ENCODE assay signal across 15 cellular contexts in the genomic region with DNA sequence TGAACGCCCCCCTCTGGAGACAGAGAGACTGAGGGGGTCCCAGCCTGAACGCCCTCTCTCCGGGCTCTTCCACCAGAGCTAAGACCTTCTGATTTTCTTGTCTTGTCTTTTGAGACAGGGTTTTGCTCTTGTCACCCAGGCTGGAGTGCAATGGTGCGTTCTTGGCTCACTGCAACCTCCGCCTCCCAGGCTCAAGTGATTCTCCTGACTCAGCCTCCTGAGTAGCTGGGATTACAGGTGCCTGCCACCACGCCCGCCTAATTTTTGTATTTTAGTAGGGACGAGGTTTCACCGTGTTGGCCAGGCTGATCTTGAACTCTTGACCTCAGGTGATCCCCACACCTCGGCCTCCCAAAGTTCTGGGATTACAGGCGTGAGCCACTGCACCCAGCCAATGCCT. TPM values are rescaled to one million over a fixed set of nuclear protein-coding genes. Genes with fewer than 3 reads are reported as not detected.
DNase-seq lines count a peak whose midpoint lies in the region; ATAC-seq, FAIRE-seq and TF ChIP-seq lines count a peak whose summit lies in the region.
"Not testable (repeated sequence)": the region's sequence is repeated elsewhere in the genome, so short reads cannot be mapped to it uniquely, and the experiment has no call there.
"Had no signal": no experiment of that assay in that cellular context is flagged by ENCODE, and none has a peak within 500 bp of the region (broad histone marks: within the 10 kb centered on the region; RNA-seq: fewer than 3 reads in every experiment).

No MANE protein-coding gene starts in this region.

- not testable (repeated sequence) for H3K36me3 Mint-ChIP-seq in nephron (ENCODE audit: low read depth)

- in situ Hi-C loops in K562 (cut with MboI): not testable (repeated sequence)

- not testable (repeated sequence) for H3K36me3 ChIP-seq in BLaER1 treated with 17β-estradiol and CSF1 and Interleukin-3, amounts not matched to agents 10 nM and 100 nM; K562 (ENCODE audit: control insufficient read depth, insufficient read depth, low read length); hepatocyte (replicated peaks; ENCODE audit: insufficient read depth, low read depth); lower lobe of right lung; vagina

- not testable (repeated sequence) for TF ChIP-seq CTCF in K562 (IDR thresholded peaks at IDR 0.05 in 2 of 3, conservative IDR thresholded peaks at IDR 0.05 in 1 of 3; ENCODE audit: insufficient read depth in 2 of 3, low read depth in 1 of 3, low read length in 3 of 3); hepatocyte (IDR thresholded peaks at IDR 0.05; ENCODE audit: poor library complexity); lower lobe of right lung (IDR thresholded peaks at IDR 0.05); nephron (IDR thresholded peaks at IDR 0.05; ENCODE audit: unreplicated experiment in 3 of 3); vagina (IDR thresholded peaks at IDR 0.05)

- not testable (repeated sequence) for H3K9me1 ChIP-seq in K562 (ENCODE audit: control insufficient read depth, insufficient read depth, low read length)

- H3K4me3 Mint-ChIP-seq in nephron: not testable (repeated sequence)

- TF ChIP-seq POLR2A in K562 (conservative IDR thresholded peaks at IDR 0.05); vagina (IDR thresholded peaks at IDR 0.05): not testable (repeated sequence)

- H3K9me3 Mint-ChIP-seq in nephron: not testable (repeated sequence)

- TF ChIP-seq RAD21 in K562 (CRISPR knock-in tag; conservative IDR thresholded peaks at IDR 0.05 in 1 of 2, IDR thresholded peaks at IDR 0.05 in 1 of 2): not testable (repeated sequence)

- WGBS in K562 (ENCODE audit: insufficient coverage, low coverage, missing lambda C conversion rate): 46% methylated on average over 11 of the region's 11 CpGs
- 88% methylated on average over 11 of the region's 11 CpGs for WGBS in hepatocyte (ENCODE audit: low lambda C conversion rate, missing lambda C conversion rate)

- not testable (repeated sequence) for H2AFZ ChIP-seq in K562 (ENCODE audit: low read depth, low read length); hepatocyte

- TF ChIP-seq EP300 in K562 (IDR thresholded peaks at IDR 0.05; ENCODE audit: low read length): not testable (repeated sequence)

- peaks cover 40% of the 10 kb centered on the region for H3K4me1 Mint-ChIP-seq in nephron

- H4K20me1 ChIP-seq in BLaER1 treated with 17β-estradiol and CSF1 and Interleukin-3, amounts not matched to agents 10 nM and 100 nM: peaks cover 0 to 33% (median 11%) of the 10 kb centered on the region in 11 experiments; a peak in 10 of 22 replicates
- H4K20me1 ChIP-seq in K562 (replicated peaks; ENCODE audit: control insufficient read depth, insufficient read depth, low read length); hepatocyte (ENCODE audit: insufficient read depth, poor library complexity, severe bottlenecking): not testable (repeated sequence)

- H3K27me3 Mint-ChIP-seq in nephron (ENCODE audit: low read depth): not testable (repeated sequence)

- not testable (repeated sequence) for FAIRE-seq in K562 (lab: Jason Lieb, UNC)

- not testable (repeated sequence) for H3K79me2 ChIP-seq in K562 (ENCODE audit: control insufficient read depth, insufficient read depth, low read length); hepatocyte

- H3K9me2 ChIP-seq in hepatocyte (replicated peaks; ENCODE audit: insufficient read depth): not testable (repeated sequence)

- not testable (repeated sequence) for H3K4me3 ChIP-seq in BLaER1 treated with 17β-estradiol and CSF1 and Interleukin-3, amounts not matched to agents 10 nM and 100 nM; K562; hepatocyte; lower lobe of right lung; vagina

- H3K9me3 ChIP-seq in BLaER1 treated with 17β-estradiol and CSF1 and Interleukin-3, amounts not matched to agents 10 nM and 100 nM (replicated peaks in 1 of 11); K562 (replicated peaks; ENCODE audit: control insufficient read depth, insufficient read depth, low read depth, low read length); hepatocyte (ENCODE audit: low read depth); lower lobe of right lung; vagina: not testable (repeated sequence)

- intact Hi-C loops in K562 (cut with micrococcal nuclease): loop anchor here (10.0 kb wide), 1 partner anchor 313 kb away; the partner anchor contains the start of genes DCXR and RAC3
- intact Hi-C loops in lower lobe of right lung (cut with DNase I): not testable (repeated sequence)
- intact Hi-C loops in vagina (cut with DNase I): loop anchor here (10.0 kb wide), 1 partner anchor 427 kb away; no protein-coding TSS in a partner anchor

- peaks cover 0 to 15% (median 0%) of the 10 kb centered on the region in 11 experiments; a peak in 4 of 22 replicates for H3K27me3 ChIP-seq in BLaER1 treated with 17β-estradiol and CSF1 and Interleukin-3, amounts not matched to agents 10 nM and 100 nM
- H3K27me3 ChIP-seq in K562 (ENCODE audit: control insufficient read depth in 2 of 2, insufficient read depth in 2 of 2, low read length in 2 of 2); hepatocyte; lower lobe of right lung (ENCODE audit: low read depth); vagina: not testable (repeated sequence)

- not testable (repeated sequence) for DNase-seq in K562 (ENCODE audit: extremely low read depth in 1 of 4, low spot score in 3 of 4); hepatocyte (ENCODE audit: low spot score); vagina (ENCODE audit: extremely low spot score in 2 of 2)
- peak; percentile 14 for DNase-seq in lower lobe of right lung

- not testable (repeated sequence) for ATAC-seq in K562, lower lobe of right lung

- not testable (repeated sequence) for H3K9ac ChIP-seq in BLaER1 treated with 17β-estradiol and CSF1 and Interleukin-3, amounts not matched to agents 10 nM and 100 nM; K562 (ENCODE audit: insufficient read depth in 1 of 2, low read depth in 2 of 2, low read length in 2 of 2)

- CTCF ChIA-PET in K562 (lab: Yijun Ruan, JAX; ENCODE audit: low intra/inter-chr PET ratio): not testable (repeated sequence)

- BruUV-seq in K562 (replicated peaks; lab: Mats Ljungman, UMichigan): not testable (repeated sequence)

- POLR2A ChIA-PET in K562 (lab: Yijun Ruan, JAX): interaction anchor here (0.6 to 1.7 kb wide), 3 partner anchors 10 to 19 kb away, joined by 3 to 4 read pairs (median 3); no protein-coding TSS in a partner anchor

- H3K27ac Mint-ChIP-seq in nephron: peak overlapping the region; percentile 82 to 95 (median 83)

- peaks cover 21 to 73% (median 62%) of the 10 kb centered on the region in 10 experiments for H3K4me1 ChIP-seq in BLaER1 treated with 17β-estradiol and CSF1 and Interleukin-3, amounts not matched to agents 10 nM and 100 nM
- H3K4me1 ChIP-seq in K562 (replicated peaks in 1 of 2; ENCODE audit: control insufficient read depth in 2 of 2, insufficient read depth in 2 of 2, low read length in 2 of 2) (peaks cover 44 to 82% of the 10 kb centered on the region in 2 experiments), hepatocyte (ENCODE audit: insufficient read depth) (peaks cover 34% of the 10 kb centered on the region)
- not testable (repeated sequence) for H3K4me1 ChIP-seq in lower lobe of right lung, vagina

- H3K4me2 ChIP-seq in BLaER1 treated with 17β-estradiol and CSF1 and Interleukin-3, amounts not matched to agents 10 nM and 100 nM: peak overlapping the region in 6 of 11 experiments; percentile 85 to 92 (median 90); a peak in 8 of 22 replicates
- not testable (repeated sequence) for H3K4me2 ChIP-seq in K562 (ENCODE audit: insufficient read depth, low read length)
- H3K4me2 ChIP-seq in hepatocyte: peak overlapping the region; percentile 55

- H3K27ac ChIP-seq in BLaER1 treated with 17β-estradiol and CSF1 and Interleukin-3, amounts not matched to agents 10 nM and 100 nM; K562 (ENCODE audit: extremely low read depth, low read depth, low read length); lower lobe of right lung: not testable (repeated sequence)
- H3K27ac ChIP-seq in hepatocyte: peak overlapping the region; percentile 65
- peak overlapping the region; percentile 46 for H3K27ac ChIP-seq in vagina

RNA-seq across cellular contexts. Expression of gene TEX19, which starts 11.1 kb away (rescaled TPM):
- total RNA-seq in K562 (2011; cell fraction: chromatin; rRNA removed; ENCODE audit: low replicate concordance): 1.0 and 1.2 TPM in 2 replicates
- 1.2 TPM in 2 replicates for total RNA-seq in K562 (2011; cell fraction: nucleolus; rRNA removed)
- 1.0 and 1.8 TPM in 2 replicates for total RNA-seq in K562 (2011; cell fraction: nucleoplasm; rRNA removed)
- total RNA-seq in K562 (2014; rRNA removed): 1.6 and 2.4 TPM in 2 replicates
- total RNA-seq in K562 (2014; rRNA removed; fragmentation: Illumina TruSeq; extraction: Trizol): 0.93 and 1.4 TPM in 2 replicates
- 1.6 and 2.0 TPM in 2 replicates for total RNA-seq in K562 (2015; rRNA removed; fragmentation: Illumina TruSeq; extraction: Trizol)
- total RNA-seq in K562 (2021): 1.4 and 2.1 TPM in 2 replicates
- polyA plus RNA-seq in K562 (2011; rRNA removed): 3.6 and 4.9 TPM in 2 replicates
- 4.1 and 5.7 TPM in 2 replicates for polyA plus RNA-seq in K562 (2011; cell fraction: cytosol; rRNA removed)
- 1.2 and 1.9 TPM in 2 replicates for polyA plus RNA-seq in K562 (2011; cell fraction: nucleus; rRNA removed)
- polyA plus RNA-seq in K562 (2012): 2.0 and 5.3 TPM in 2 replicates
- polyA plus RNA-seq in K562 (2014; fragmentation: Illumina TruSeq; extraction: Trizol): 1.9 and 2.3 TPM in 2 replicates
- polyA plus RNA-seq in K562 (2014; fragmentation: Nextera tagmentation; extraction: Ambion mirVana): under 1 TPM; 0.10 to 0.57 TPM
- polyA plus RNA-seq in K562 (2014; rRNA removed): 1.9 and 2.2 TPM in 2 replicates
- polyA minus RNA-seq in K562 (2011; rRNA and poly(A)+ RNA removed): 2.4 and 2.7 TPM in 2 replicates
- 0.91 and 1.5 TPM in 2 replicates for polyA minus RNA-seq in K562 (2011; cell fraction: cytosol; rRNA and poly(A)+ RNA removed)
- 0.13 and 0.56 TPM in 2 replicates for polyA minus RNA-seq in K562 (2011; cell fraction: nucleus; rRNA and poly(A)+ RNA removed)
- not detected in 2 replicates for total RNA-seq in hepatocyte
- polyA plus RNA-seq in hepatocyte: not detected in 2 replicates
- not detected for total RNA-seq in lower lobe of right lung
- not detected for total RNA-seq in vagina
- total RNA-seq: CD4-positive, alpha-beta memory T cell; CD4-positive, CD25-positive, alpha-beta regulatory T cell; CD8-positive, alpha-beta memory T cell; Daoy had no signal
- polyA plus RNA-seq: CD14-positive monocyte; CD4-positive, alpha-beta memory T cell; CD4-positive, CD25-positive, alpha-beta regulatory T cell; CD8-positive, alpha-beta memory T cell had no signal

RNA-seq across cellular contexts. Expression of gene SECTM1, which starts 14.4 kb away (rescaled TPM):
- 0.86 TPM in 1 of 2 replicates, not detected in the other for total RNA-seq in K562 (2011; cell fraction: chromatin; rRNA removed; ENCODE audit: low replicate concordance)
- 0.53 and 0.83 TPM in 2 replicates for total RNA-seq in K562 (2011; cell fraction: nucleolus; rRNA removed)
- total RNA-seq in K562 (2011; cell fraction: nucleoplasm; rRNA removed): 0.99 TPM in 1 of 2 replicates, not detected in the other
- total RNA-seq in K562 (2014; rRNA removed) (0.18 TPM in 1 of 2 replicates, not detected in the other), K562 (2014; rRNA removed; fragmentation: Illumina TruSeq; extraction: Trizol) (not detected in 2 replicates), K562 (2015; rRNA removed; fragmentation: Illumina TruSeq; extraction: Trizol) (not detected in 2 replicates), K562 (2021) (0.11 TPM in 1 of 2 replicates, not detected in the other), hepatocyte (9.3 and 9.7 TPM in 2 replicates), lower lobe of right lung (44.5 TPM), vagina (37.1 TPM)
- polyA plus RNA-seq in K562 (2011; rRNA removed) (0.19 and 0.46 TPM in 2 replicates), K562 (2014; fragmentation: Illumina TruSeq; extraction: Trizol) (0.15 TPM in 1 of 2 replicates, not detected in the other), K562 (2014; fragmentation: Nextera tagmentation; extraction: Ambion mirVana) (not detected), K562 (2014; rRNA removed) (not detected in 2 replicates), hepatocyte (9.9 and 15.0 TPM in 2 replicates)
- 0.35 and 1.1 TPM in 2 replicates for polyA plus RNA-seq in K562 (2011; cell fraction: cytosol; rRNA removed)
- polyA plus RNA-seq in K562 (2011; cell fraction: nucleus; rRNA removed): 0.31 and 0.47 TPM in 2 replicates
- 0.36 and 0.57 TPM in 2 replicates for polyA plus RNA-seq in K562 (2012)
- 0.18 and 0.33 TPM in 2 replicates for polyA minus RNA-seq in K562 (2011; rRNA and poly(A)+ RNA removed)
- polyA minus RNA-seq in K562 (2011; cell fraction: cytosol; rRNA and poly(A)+ RNA removed): not detected in 2 replicates
- polyA minus RNA-seq in K562 (2011; cell fraction: nucleus; rRNA and poly(A)+ RNA removed): 0.94 TPM in 1 of 2 replicates, not detected in the other
- total RNA-seq: GM12878 had no signal

RNA-seq across cellular contexts. Expression of gene UTS2R, which starts 23.6 kb away (rescaled TPM):
- total RNA-seq in K562 (2011; cell fraction: chromatin; rRNA removed; ENCODE audit: low replicate concordance): not detected in 2 replicates
- total RNA-seq in K562 (2011; cell fraction: nucleolus; rRNA removed): not detected in 2 replicates
- not detected in 2 replicates for total RNA-seq in K562 (2011; cell fraction: nucleoplasm; rRNA removed)
- total RNA-seq in K562 (2014; rRNA removed) (not detected in 2 replicates), K562 (2014; rRNA removed; fragmentation: Illumina TruSeq; extraction: Trizol) (not detected in 2 replicates), K562 (2015; rRNA removed; fragmentation: Illumina TruSeq; extraction: Trizol) (not detected in 2 replicates), K562 (2021) (0.22 TPM in 1 of 2 replicates, not detected in the other), hepatocyte (0.10 TPM in 1 of 2 replicates, not detected in the other), lower lobe of right lung (not detected), vagina (not detected)
- polyA plus RNA-seq in K562 (2011; rRNA removed) (not detected in 2 replicates), K562 (2014; fragmentation: Illumina TruSeq; extraction: Trizol) (not detected in 2 replicates), K562 (2014; fragmentation: Nextera tagmentation; extraction: Ambion mirVana) (not detected), K562 (2014; rRNA removed) (not detected in 2 replicates), hepatocyte (not detected in 2 replicates)
- polyA plus RNA-seq in K562 (2011; cell fraction: cytosol; rRNA removed): not detected in 2 replicates
- polyA plus RNA-seq in K562 (2011; cell fraction: nucleus; rRNA removed): 0.27 TPM in 1 of 2 replicates, not detected in the other
- polyA plus RNA-seq in K562 (2012): not detected in 2 replicates
- not detected in 2 replicates for polyA minus RNA-seq in K562 (2011; rRNA and poly(A)+ RNA removed)
- polyA minus RNA-seq in K562 (2011; cell fraction: cytosol; rRNA and poly(A)+ RNA removed): not detected in 2 replicates
- polyA minus RNA-seq in K562 (2011; cell fraction: nucleus; rRNA and poly(A)+ RNA removed): not detected in 2 replicates
- total RNA-seq: CD4-positive, alpha-beta memory T cell; CD4-positive, CD25-positive, alpha-beta regulatory T cell; CD8-positive, alpha-beta memory T cell; Daoy; G401 had no signal
- polyA plus RNA-seq: AG04450; CD14-positive monocyte; CD4-positive, alpha-beta memory T cell; CD4-positive, CD25-positive, alpha-beta regulatory T cell; CD8-positive, alpha-beta memory T cell had no signal

RNA-seq across cellular contexts. Expression of gene CD7, which starts 30.6 kb away (rescaled TPM):
- 0.44 TPM in 1 of 2 replicates, not detected in the other for total RNA-seq in K562 (2011; cell fraction: chromatin; rRNA removed; ENCODE audit: low replicate concordance)
- 0.66 and 0.83 TPM in 2 replicates for total RNA-seq in K562 (2011; cell fraction: nucleolus; rRNA removed)
- total RNA-seq in K562 (2011; cell fraction: nucleoplasm; rRNA removed): 0.69 TPM in 1 of 2 replicates, not detected in the other
- total RNA-seq in K562 (2014; rRNA removed) (not detected in 2 replicates), K562 (2014; rRNA removed; fragmentation: Illumina TruSeq; extraction: Trizol) (not detected in 2 replicates), K562 (2015; rRNA removed; fragmentation: Illumina TruSeq; extraction: Trizol) (not detected in 2 replicates), K562 (2021) (0.18 and 0.35 TPM in 2 replicates), hepatocyte (0.64 and 1.8 TPM in 2 replicates), lower lobe of right lung (7.1 TPM), vagina (5.2 TPM)
- polyA plus RNA-seq in K562 (2011; rRNA removed) (0.21 and 0.85 TPM in 2 replicates), K562 (2014; fragmentation: Illumina TruSeq; extraction: Trizol) (not detected in 2 replicates), K562 (2014; fragmentation: Nextera tagmentation; extraction: Ambion mirVana) (not detected), K562 (2014; rRNA removed) (not detected in 2 replicates), hepatocyte (7.0 and 7.8 TPM in 2 replicates)
- 0.34 and 1.3 TPM in 2 replicates for polyA plus RNA-seq in K562 (2011; cell fraction: cytosol; rRNA removed)
- 0.88 and 1.2 TPM in 2 replicates for polyA plus RNA-seq in K562 (2011; cell fraction: nucleus; rRNA removed)
- 0.16 and 0.19 TPM in 2 replicates for polyA plus RNA-seq in K562 (2012)
- polyA minus RNA-seq in K562 (2011; rRNA and poly(A)+ RNA removed): not detected in 2 replicates
- 1.0 TPM in 1 of 2 replicates, not detected in the other for polyA minus RNA-seq in K562 (2011; cell fraction: cytosol; rRNA and poly(A)+ RNA removed)
- polyA minus RNA-seq in K562 (2011; cell fraction: nucleus; rRNA and poly(A)+ RNA removed): 0.27 TPM in 1 of 2 replicates, not detected in the other
- total RNA-seq: A673, Daoy had no signal
- polyA plus RNA-seq: GM12878 had no signal
